Comparison of ENCODE assay signal across 16 cellular contexts in genomic region chr17:16929757-16930520, GRCh38. TPM values are rescaled to one million over a fixed set of nuclear protein-coding genes. Genes with fewer than 3 reads are reported as not detected.
"Had no signal": no experiment of that assay in that cellular context is flagged by ENCODE, and none has a peak within 500 bp of the region (broad histone marks: within the 10 kb centered on the region; RNA-seq: fewer than 3 reads in every experiment).

No MANE protein-coding gene starts in this region.

- H3K4me3 ChIP-seq: cardiac muscle cell, gastroesophageal sphincter, mucosa of descending colon, stomach, thoracic aorta had no signal

- H3K27me3 Mint-ChIP-seq: naive thymus-derived CD8-positive, alpha-beta T cell had no signal

- H3K36me3 ChIP-seq: cardiac muscle cell, gastroesophageal sphincter, stomach, thoracic aorta had no signal

- H3K4me3 Mint-ChIP-seq: naive thymus-derived CD8-positive, alpha-beta T cell had no signal

- H3K9me3 Mint-ChIP-seq: naive thymus-derived CD8-positive, alpha-beta T cell had no signal

- H3K4me1 ChIP-seq: gastroesophageal sphincter, stomach had no signal

- H3K27me3 ChIP-seq: cardiac muscle cell had no signal

- DNase-seq: activated CD4-positive, alpha-beta T cell treated with anti-CD3 and anti-CD28 coated beads for 1 hour; activated CD4-positive, alpha-beta T cell treated with anti-CD3 and anti-CD28 coated beads, Interleukin-2, amount 50 U/mL, for 48 hours; activated T-cell treated with anti-CD3 and anti-CD28 coated beads, Interleukin-2, amount 50 U/mL, for 48 hours; dermis blood vessel endothelial cell; hypothalamus; mammary epithelial cell; stimulated activated CD4-positive, alpha-beta T cell treated with anti-CD3 and anti-CD28 coated beads, Interleukin-15, amount 100 ng/mL, for 24 hours; stimulated activated CD4-positive, alpha-beta T cell treated with anti-CD3 and anti-CD28 coated beads, Interleukin-4, amount 100 ng/mL, for 24 hours; stomach; T-helper 9 cell had no signal

- H3K27ac ChIP-seq: gastroesophageal sphincter, stomach, thoracic aorta had no signal

- H3K9me3 ChIP-seq: gastroesophageal sphincter, mucosa of descending colon, stomach, thoracic aorta had no signal

- ATAC-seq: gastroesophageal sphincter; mucosa of descending colon; naive thymus-derived CD8-positive, alpha-beta T cell had no signal

- H3K36me3 Mint-ChIP-seq: naive thymus-derived CD8-positive, alpha-beta T cell had no signal

RNA-seq across cellular contexts. Expression of gene TNFRSF13B, which starts 42.0 kb away (rescaled TPM):
- total RNA-seq: cardiac muscle cell, dermis blood vessel endothelial cell, epithelial cell of proximal tubule, mammary epithelial cell, thoracic aorta had no signal
- polyA plus RNA-seq: cardiac muscle cell; mammary epithelial cell; naive thymus-derived CD8-positive, alpha-beta T cell had no signal
